28 cellular contexts compared by ENCODE assay signal in genomic region chr5:78604693-78605092, GRCh38. TPM values are rescaled to one million over a fixed set of nuclear protein-coding genes. Genes with fewer than 3 reads are reported as not detected.
DNase-seq lines count a peak whose midpoint lies in the region; ATAC-seq and TF ChIP-seq lines count a peak whose summit lies in the region.
"Had no signal": no experiment of that assay in that cellular context is flagged by ENCODE, and none has a peak within 500 bp of the region (broad histone marks: within the 10 kb centered on the region; RNA-seq: fewer than 3 reads in every experiment).

No MANE protein-coding gene starts in this region.

- H3K9me3 Mint-ChIP-seq in Caco-2 (ENCODE audit: unreplicated experiment) = no peaks in the 10 kb centered on the region
- no peaks in the 10 kb centered on the region for H3K9me3 Mint-ChIP-seq in progenitor cell of endocrine pancreas (ENCODE audit: low read depth)
- H3K9me3 Mint-ChIP-seq: activated naive CD4-positive, alpha-beta T cell treated with anti-CD3 and anti-CD28 coated beads for 36 hours; naive B cell had no signal

- H3K9me3 ChIP-seq in Caco-2 (no peaks in the 10 kb centered on the region), RWPE2 (ENCODE audit: severe bottlenecking) (no peaks in the 10 kb centered on the region)
- H3K9me3 ChIP-seq: left ventricle myocardium inferior, thoracic aorta, uterus had no signal

- H3K4me1 ChIP-seq in Caco-2 (peaks cover 87% of the 10 kb centered on the region), RWPE2 (ENCODE audit: insufficient read depth, poor library complexity, severe bottlenecking) (peaks cover 50% of the 10 kb centered on the region)

- H3K27me3 ChIP-seq in Caco-2 (replicated peaks; ENCODE audit: control insufficient read depth, insufficient read depth, low read length) (no peaks in the 10 kb centered on the region), RWPE2 (ENCODE audit: insufficient read depth, poor library complexity, severe bottlenecking) (no peaks in the 10 kb centered on the region)
- H3K27me3 ChIP-seq: SJCRH30, uterus had no signal

- ATAC-seq in RWPE2 (ENCODE audit: low read depth) = no peak
- peak; percentile 69 for ATAC-seq in left colon
- ATAC-seq in HG03280 (IDR thresholded peaks at IDR 0.05; ENCODE audit: unreplicated experiment) = no peak
- ATAC-seq: activated CD4-positive, alpha-beta T cell treated with anti-CD3 and anti-CD28 coated beads for 36 hours; activated CD8-positive, alpha-beta T cell treated with anti-CD3 and anti-CD28 coated beads, Interleukin-2, amount 10 ng/mL, durations not matched to agents 7 days and 5 days had no signal

- no TSS peak for BruUV-seq in Caco-2 (replicated peaks; lab: Mats Ljungman, UMichigan)

- no peak for TF ChIP-seq CTCF in Caco-2 (IDR thresholded peaks at IDR 0.05; ENCODE audit: insufficient read depth in 1 of 2, low read depth in 1 of 2, low read length in 1 of 2, severe bottlenecking in 1 of 2, unreplicated experiment in 1 of 2)
- no peak for TF ChIP-seq CTCF in RWPE2 (IDR thresholded peaks at IDR 0.05; ENCODE audit: poor library complexity, severe bottlenecking)
- TF ChIP-seq CTCF in retinal pigment epithelial cell (conservative IDR thresholded peaks at IDR 0.05; ENCODE audit: low read depth, low read length) = no peak
- no peak for TF ChIP-seq CTCF in GM13977 (IDR thresholded peaks at IDR 0.05; ENCODE audit: extremely low read depth, insufficient read depth, missing control alignments)
- TF ChIP-seq CTCF in progenitor cell of endocrine pancreas (IDR thresholded peaks at IDR 0.05; ENCODE audit: unreplicated experiment) = no peak

- peaks cover 20% of the 10 kb centered on the region for H3K36me3 Mint-ChIP-seq in Caco-2 (ENCODE audit: insufficient read depth, unreplicated experiment)
- no peaks in the 10 kb centered on the region for H3K36me3 Mint-ChIP-seq in progenitor cell of endocrine pancreas (ENCODE audit: insufficient read depth)
- H3K36me3 Mint-ChIP-seq: CD4-positive, alpha-beta memory T cell had no signal

- H3K4me3 ChIP-seq in Caco-2 (ENCODE audit: low read depth, low read length) (no peak overlapping the region), RWPE2 (ENCODE audit: severe bottlenecking) (no peak overlapping the region), retinal pigment epithelial cell (ENCODE audit: low read length) (no peak overlapping the region)
- H3K4me3 ChIP-seq: left ventricle myocardium inferior, SJCRH30, thoracic aorta, uterus had no signal

- H3K4me1 Mint-ChIP-seq in Caco-2 (ENCODE audit: low read depth, unreplicated experiment) (peaks cover 46% of the 10 kb centered on the region), progenitor cell of endocrine pancreas (ENCODE audit: low read depth) (peaks cover 31% of the 10 kb centered on the region)
- H3K4me1 Mint-ChIP-seq: activated CD4-positive, alpha-beta T cell treated with anti-CD3 and anti-CD28 coated beads for 36 hours; CD4-positive, alpha-beta memory T cell; naive B cell had no signal

- no peaks in the 10 kb centered on the region for H3K36me3 ChIP-seq in Caco-2 (ENCODE audit: control insufficient read depth, insufficient read depth, low read length)
- H3K36me3 ChIP-seq in RWPE2 (ENCODE audit: low read depth) = peaks cover 36% of the 10 kb centered on the region
- H3K36me3 ChIP-seq: left ventricle myocardium inferior, thoracic aorta, uterus had no signal

- no peak for DNase-seq in Caco-2
- no peak for DNase-seq in RWPE2 (ENCODE audit: low spot score)
- DNase-seq in left colon = no peak
- peak; percentile 82 for DNase-seq in retinal pigment epithelial cell (ENCODE audit: low read depth)
- DNase-seq in AG08395 (ENCODE audit: low spot score) = no peak
- DNase-seq in GM13977 (ENCODE audit: low spot score) = no peak
- DNase-seq in progenitor cell of endocrine pancreas (ENCODE audit: low spot score, unreplicated experiment) = no peak
- DNase-seq: activated CD4-positive, alpha-beta T cell treated with anti-CD3 and anti-CD28 coated beads for 36 hours; activated CD8-positive, alpha-beta T cell treated with anti-CD3 and anti-CD28 coated beads, Interleukin-2, amount 10 ng/mL, durations not matched to agents 7 days and 5 days; activated naive CD4-positive, alpha-beta T cell treated with anti-CD3 and anti-CD28 coated beads for 36 hours; CD4-positive, alpha-beta memory T cell; Karpas-422; left ventricle myocardium inferior; mesendoderm; naive B cell; NCI-H1436; NCI-H2081 treated with DMSO at 0.1 percent for 48 hours; NCI-H226; NCI-H526 treated with DMSO at 0.1 percent for 48 hours; occipital lobe; SJCRH30; stimulated activated CD4-positive, alpha-beta T cell treated with anti-CD3 and anti-CD28 coated beads, Interleukin-1b, Interleukin-23, amount 100 ng/mL, for 48 hours; stimulated activated naive CD4-positive, alpha-beta T cell treated with Interleukin-2 at 50 U/mL for 16 hours; SW 1271; uterus had no signal

- CTCF ChIA-PET in Caco-2 (lab: Charles Lee) = no interaction called here

- peak overlapping the region; percentile 48 for H3K27ac ChIP-seq in RWPE2 (ENCODE audit: poor library complexity, severe bottlenecking)
- H3K27ac ChIP-seq: left ventricle myocardium inferior, SJCRH30, thoracic aorta had no signal

- H3K27ac Mint-ChIP-seq in Caco-2 (ENCODE audit: unreplicated experiment) = peak overlapping the region; percentile 73
- H3K27ac Mint-ChIP-seq in progenitor cell of endocrine pancreas = no peak overlapping the region
- H3K27ac Mint-ChIP-seq: activated CD4-positive, alpha-beta T cell treated with anti-CD3 and anti-CD28 coated beads for 36 hours; activated CD8-positive, alpha-beta T cell treated with anti-CD3 and anti-CD28 coated beads, Interleukin-2, amount 10 ng/mL, durations not matched to agents 7 days and 5 days; activated naive CD4-positive, alpha-beta T cell treated with anti-CD3 and anti-CD28 coated beads for 36 hours; B cell; CD4-positive, alpha-beta memory T cell had no signal

- POLR2A ChIA-PET in Caco-2 (lab: Charles Lee) = no interaction called here

- in situ Hi-C loops in GM13977 (cut with MboI; ENCODE audit: low pct_unique_long_range_greater_than_20kb, low sequenced_read_pairs, unreplicated experiment) = no loop called here

- intact Hi-C loops in Caco-2 (cut with micrococcal nuclease; ENCODE audit: unreplicated experiment) (loop anchor here (1.0 to 2.0 kb wide), 2 partner anchors 16 to 106 kb away; no protein-coding TSS in a partner anchor), left colon (cut with DNase I, micrococcal nuclease) (no loop called here)

- H3K27me3 Mint-ChIP-seq in Caco-2 (ENCODE audit: insufficient read depth, unreplicated experiment) = no peaks in the 10 kb centered on the region
- no peaks in the 10 kb centered on the region for H3K27me3 Mint-ChIP-seq in progenitor cell of endocrine pancreas
- H3K27me3 Mint-ChIP-seq: B cell, naive B cell had no signal

- H3K4me3 Mint-ChIP-seq in Caco-2 (ENCODE audit: unreplicated experiment) (peak overlapping the region; percentile 54), progenitor cell of endocrine pancreas (ENCODE audit: low read depth) (no peak overlapping the region)
- H3K4me3 Mint-ChIP-seq: activated CD4-positive, alpha-beta T cell treated with anti-CD3 and anti-CD28 coated beads for 36 hours; activated CD8-positive, alpha-beta T cell treated with anti-CD3 and anti-CD28 coated beads, Interleukin-2, amount 10 ng/mL, durations not matched to agents 7 days and 5 days; activated naive CD4-positive, alpha-beta T cell treated with anti-CD3 and anti-CD28 coated beads for 36 hours; B cell; CD4-positive, alpha-beta memory T cell; naive B cell had no signal

RNA-seq across cellular contexts. Expression of gene LHFPL2, which starts 43.9 kb away (rescaled TPM):
- total RNA-seq in Caco-2 (2022) (44.0 and 49.7 TPM in 2 replicates), left colon (10 to 100 TPM; 46.5 to 59.1 TPM), progenitor cell of endocrine pancreas (15.0 and 18.3 TPM in 2 replicates)
- total RNA-seq: activated naive CD4-positive, alpha-beta T cell treated with anti-CD3 and anti-CD28 coated beads for 36 hours had no signal
